Comparison of ENCODE assay signal across 17 cellular contexts in genomic region chr6:43840490-43841218, GRCh38.
"Had no signal": no experiment of that assay in that cellular context is flagged by ENCODE, and none has a peak within 500 bp of the region (broad histone marks: within the 10 kb centered on the region; RNA-seq: fewer than 3 reads in every experiment).

No MANE protein-coding gene starts in this region.

- FAIRE-seq: frontal cortex, keratinocyte had no signal

- H3K4me1 ChIP-seq: sigmoid colon, suprapubic skin had no signal

- ATAC-seq: activated T-helper 17 cell treated with anti-CD3 and anti-CD28 coated beads, Interleukin-2, amount 50 U/mL, for 72 hours; effector memory CD8-positive, alpha-beta T cell; left ventricle myocardium superior; stimulated activated naive CD8-positive, alpha-beta T cell treated with anti-CD3 and anti-CD28 coated beads, Interleukin-15, Interleukin-2, amounts not matched to agents 100 U/mL and 50 U/mL, for 24 hours had no signal

- H3K27ac ChIP-seq: sigmoid colon, suprapubic skin, upper lobe of left lung had no signal

- H3K4me3 ChIP-seq: adrenal gland, sigmoid colon, suprapubic skin, upper lobe of left lung had no signal

- H3K36me3 ChIP-seq: adrenal gland, sigmoid colon, suprapubic skin, upper lobe of left lung had no signal

- H3K27me3 ChIP-seq: adrenal gland, sigmoid colon, suprapubic skin, upper lobe of left lung had no signal

- DNase-seq: activated CD4-positive, alpha-beta T cell treated with anti-CD3 and anti-CD28 coated beads for 48 hours; activated CD8-positive, alpha-beta memory T cell treated with anti-CD3 and anti-CD28 coated beads for 24 hours; activated naive CD4-positive, alpha-beta T cell treated with anti-CD3 and anti-CD28 coated beads, Interleukin-2, amount 10 ng/mL, durations not matched to agents 7 days and 5 days; adrenal gland; central memory CD4-positive, alpha-beta T cell; cortex of kidney; effector memory CD8-positive, alpha-beta T cell; left ventricle myocardium superior; mesendoderm; sigmoid colon; stimulated activated CD4-positive, alpha-beta T cell treated with anti-CD3 and anti-CD28 coated beads, Interleukin-2, amount 100 ng/mL, for 48 hours; stimulated activated naive CD8-positive, alpha-beta T cell treated with anti-CD3 and anti-CD28 coated beads, Interleukin-15, Interleukin-2, amounts not matched to agents 100 U/mL and 50 U/mL, for 24 hours; upper lobe of left lung had no signal

- H3K9me3 ChIP-seq: adrenal gland, sigmoid colon, suprapubic skin, upper lobe of left lung had no signal
